Comparison of ENCODE assay signal across 9 cellular contexts in genomic region chr7:128381161-128381821, GRCh38. TPM values are rescaled to one million over a fixed set of nuclear protein-coding genes. Genes with fewer than 3 reads are reported as not detected.
DNase-seq lines count a peak whose midpoint lies in the region; ATAC-seq, FAIRE-seq and TF ChIP-seq lines count a peak whose summit lies in the region.
"Had no signal": no experiment of that assay in that cellular context is flagged by ENCODE, and none has a peak within 500 bp of the region (broad histone marks: within the 10 kb centered on the region; RNA-seq: fewer than 3 reads in every experiment).

No MANE protein-coding gene starts in this region.

- H3K9me3 ChIP-seq in esophagus squamous epithelium = no peaks in the 10 kb centered on the region

- no peak overlapping the region for H3K4me3 ChIP-seq in esophagus squamous epithelium

- H3K27ac ChIP-seq in esophagus squamous epithelium = peak overlapping the region; percentile 70 to 89 (median 77)

- no peak for FAIRE-seq in RCC 7860 (lab: Jason Lieb, UNC)
- FAIRE-seq: islet of Langerhans had no signal

- H3K4me1 ChIP-seq in esophagus squamous epithelium = peaks cover 26 to 62% (median 27%) of the 10 kb centered on the region in 3 donors

- 34 to 58% methylated on average over 13 to 16 of the region's 19 CpGs for WGBS in esophagus squamous epithelium, 2 donors

- no peaks in the 10 kb centered on the region for H3K27me3 ChIP-seq in esophagus squamous epithelium

- no peaks in the 10 kb centered on the region for H3K36me3 ChIP-seq in esophagus squamous epithelium

- no peak for TF ChIP-seq POLR2A in esophagus squamous epithelium (IDR thresholded peaks at IDR 0.05)

- TF ChIP-seq CTCF in esophagus squamous epithelium (IDR thresholded peaks at IDR 0.05) = peak; percentile 17 to 70 (median 32)

- intact Hi-C loops in esophagus squamous epithelium (cut with DNase I) = no loop called here

- no peak for ATAC-seq in GM18519 (IDR thresholded peaks at IDR 0.05; ENCODE audit: low FRiP score, unreplicated experiment)

- peak; percentile 40 for DNase-seq in NCI-H2227 (lab: John Stamatoyannopoulos, UW; ENCODE audit: unreplicated experiment)
- no peak for DNase-seq in NCI-H2227 treated with DMSO at 0.1 percent for 48 hours (lab: John Stamatoyannopoulos, UW)
- DNase-seq in SKM-1 treated with dmso at 0.1 percent for 144 hours (lab: John Stamatoyannopoulos, UW; ENCODE audit: unreplicated experiment) = peak; percentile 72
- no peak for DNase-seq in esophagus squamous epithelium (lab: John Stamatoyannopoulos, UW)
- peak in 2 of 3 donors; percentile 21 to 52 for DNase-seq in stimulated activated CD4-positive, alpha-beta T cell treated with anti-CD3 and anti-CD28 coated beads, Interleukin-12 subunit alpha, Interleukin-12 subunit beta, amount 100 ng/mL, for 48 hours (ENCODE audit: low read depth in 2 of 3, low spot score in 1 of 3)
- no peak for DNase-seq in activated gamma-delta T cell (lab: John Stamatoyannopoulos, UW)
- DNase-seq in RCC 7860 (ENCODE audit: low spot score) = no peak

RNA-seq across cellular contexts. Expression of gene PRRT4, which starts 19.8 kb away (rescaled TPM):
- total RNA-seq in esophagus squamous epithelium = 1 to 10 TPM in 3 of 4 donors, under 1 TPM in 1; 0.38 to 1.9 (median 1.5) TPM

RNA-seq across cellular contexts. Expression of gene IMPDH1, which starts 28.5 kb away (rescaled TPM):
- 10 to 100 TPM; 30.2 to 53.7 (median 41.6) TPM for total RNA-seq in esophagus squamous epithelium

RNA-seq across cellular contexts. Expression of gene RBM28, which starts 37.6 kb away (rescaled TPM):
- 10 to 100 TPM; 12.9 to 28.8 (median 18.7) TPM for total RNA-seq in esophagus squamous epithelium

Comparison
In these comparisons a context has a peak if more than half of its experiments do, and no peak if none do; other contexts are left out.
1. DNase-seq: peak in NCI-H2227 (single experiment), SKM-1 treated with dmso at 0.1 percent for 144 hours (single experiment) and stimulated activated CD4-positive, alpha-beta T cell treated with anti-CD3 and anti-CD28 coated beads, Interleukin-12 subunit alpha, Interleukin-12 subunit beta, amount 100 ng/mL, for 48 hours (2 of 3); none in NCI-H2227 treated with DMSO at 0.1 percent for 48 hours (single experiment), esophagus squamous epithelium (single experiment), activated gamma-delta T cell (single experiment) and RCC 7860 (single experiment).